In the genomic region with DNA sequence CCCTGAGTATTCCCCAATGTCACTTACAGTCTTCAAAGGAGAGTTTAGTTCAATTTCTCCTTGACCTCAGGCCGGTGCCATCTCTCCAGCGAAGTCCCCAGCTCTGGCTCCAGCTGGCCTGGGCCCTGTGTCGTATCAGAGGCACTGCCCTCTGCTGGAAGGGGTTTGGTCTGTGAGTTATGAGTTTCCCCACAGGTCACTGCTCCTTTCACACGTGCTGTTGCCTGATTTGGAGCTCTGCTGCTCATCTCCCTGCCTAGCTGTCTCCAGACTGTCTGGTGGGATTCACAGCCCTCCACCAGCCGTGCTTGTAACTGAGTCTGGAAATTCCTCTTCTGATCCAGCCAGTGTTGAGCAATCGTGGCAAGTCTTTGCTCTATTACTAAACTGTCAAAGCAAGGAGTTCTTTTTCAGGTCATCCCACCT, we compare ENCODE assay signal across 8 cellular contexts. TPM values are rescaled to one million over a fixed set of nuclear protein-coding genes. Genes with fewer than 3 reads are reported as not detected.
DNase-seq lines count a peak whose midpoint lies in the region; ATAC-seq and TF ChIP-seq lines count a peak whose summit lies in the region.

A gene (minus strand): TSS at position 105 of the 426 bp plus-strand sequence. CDS start 2,179 bp downstream, outside the sequence.

- H3K4me3 ChIP-seq in Caco-2 (ENCODE audit: low read depth, low read length) (peak within 1 kb of the TSS; percentile 80), NT2/D1 (ENCODE audit: insufficient read length, low read depth) (peak within 1 kb of the TSS; percentile 42), epithelial cell of esophagus (ENCODE audit: low read length) (peak within 1 kb of the TSS; percentile 67)

- peak; percentile 74 to 75 for DNase-seq in Caco-2
- peak; percentile 24 for DNase-seq in HS-27A (ENCODE audit: low read depth)
- peak; percentile 32 for DNase-seq in NT2/D1 (ENCODE audit: low read depth, low spot score)
- peak; percentile 36 for DNase-seq in activated T-cell treated with anti-CD3 and anti-CD28 coated beads for 1 hour (ENCODE audit: low read depth)
- peak; percentile 73 for DNase-seq in epithelial cell of esophagus (ENCODE audit: low read depth)
- DNase-seq in midbrain (lab: John Stamatoyannopoulos, UW), result peak; percentile 67
- peak; percentile 39 to 44 for DNase-seq in stimulated activated CD8-positive, alpha-beta memory T cell treated with anti-CD3 and anti-CD28 coated beads, Interleukin-7, amount 100 ng/mL, for 4 hours (ENCODE audit: low read depth in 2 of 2)

- H3K27me3 ChIP-seq in Caco-2 (replicated peaks; ENCODE audit: control insufficient read depth, insufficient read depth, low read length) (no peaks in the 10 kb centered on the region), NT2/D1 (ENCODE audit: insufficient read depth, insufficient read length) (no peaks in the 10 kb centered on the region)

- H3K36me3 ChIP-seq in Caco-2 (ENCODE audit: control insufficient read depth, insufficient read depth, low read length), result no peaks in the 10 kb centered on the region
- peaks cover 3% of the 10 kb centered on the region for H3K36me3 ChIP-seq in NT2/D1 (ENCODE audit: insufficient read depth, insufficient read length, low read length)

- TF ChIP-seq CTCF in Caco-2 (IDR thresholded peaks at IDR 0.05; ENCODE audit: insufficient read depth in 1 of 2, low read depth in 1 of 2, low read length in 1 of 2, severe bottlenecking in 1 of 2, unreplicated experiment in 1 of 2) (peak; percentile 41 to 62), epithelial cell of esophagus (IDR thresholded peaks at IDR 0.05; ENCODE audit: insufficient read depth, low read depth, low read length, missing control alignments) (peak; percentile 61)

- H3K9ac ChIP-seq in NT2/D1 (ENCODE audit: insufficient read length, low read depth), result peak within 1 kb of the TSS; percentile 64

- H3K9me3 ChIP-seq in Caco-2 (no peaks in the 10 kb centered on the region), NT2/D1 (ENCODE audit: insufficient read depth, low read length) (no peaks in the 10 kb centered on the region)

- no peaks in the 10 kb centered on the region for H3K9me3 Mint-ChIP-seq in Caco-2 (ENCODE audit: unreplicated experiment)

- no peaks in the 10 kb centered on the region for H3K4me1 ChIP-seq in Caco-2
- H3K4me1 ChIP-seq in NT2/D1 (ENCODE audit: insufficient read depth, insufficient read length), result no peaks in the 10 kb centered on the region

- CTCF ChIA-PET in Caco-2 (lab: Charles Lee), result interaction anchor here (0.6 to 3.4 kb wide), 9 partner anchors 17 to 396 kb away, joined by 3 to 67 read pairs (median 4); no protein-coding TSS in a partner anchor

- H3K36me3 Mint-ChIP-seq in Caco-2 (ENCODE audit: insufficient read depth, unreplicated experiment), result peaks cover 2% of the 10 kb centered on the region

- intact Hi-C loops in Caco-2 (cut with micrococcal nuclease; ENCODE audit: unreplicated experiment), result loop anchor here (1.0 to 5.0 kb wide), 4 partner anchors 37 to 379 kb away; a partner anchor contains a TSS

- peak within 1 kb of the TSS; percentile 81 for H3K27ac Mint-ChIP-seq in Caco-2 (ENCODE audit: unreplicated experiment)

- ATAC-seq in GM21367 (IDR thresholded peaks at IDR 0.05; ENCODE audit: unreplicated experiment), result peak; percentile 69

- no peaks in the 10 kb centered on the region for H3K27me3 Mint-ChIP-seq in Caco-2 (ENCODE audit: insufficient read depth, unreplicated experiment)

- POLR2A ChIA-PET in Caco-2 (lab: Charles Lee), result interaction anchor here (0.6 to 1.0 kb wide), 2 partner anchors 127 to 703 kb away, joined by 4 to 5 read pairs; no protein-coding TSS in a partner anchor

- no TSS peak for BruUV-seq in Caco-2 (replicated peaks; lab: Mats Ljungman, UMichigan)

- peak within 1 kb of the TSS; percentile 86 for H3K4me3 Mint-ChIP-seq in Caco-2 (ENCODE audit: unreplicated experiment)

- peaks cover 5% of the 10 kb centered on the region for H3K4me1 Mint-ChIP-seq in Caco-2 (ENCODE audit: low read depth, unreplicated experiment)

RNA-seq across cellular contexts. Expression of the gene that starts here (rescaled TPM):
- total RNA-seq in Caco-2 (2022), result 24.9 and 26.6 TPM in 2 replicates

Comparison
In these comparisons a context has a peak if more than half of its experiments do, and no peak if none do; other contexts are left out.
1. Peak in every context shown above with its lines: DNase-seq, ATAC-seq and H3K4me3 ChIP-seq.
2. DNase-seq: peak in every context shown above with its lines; median percentile 74 in Caco-2; 73 in epithelial cell of esophagus; 67 in midbrain; 42 in stimulated activated CD8-positive, alpha-beta memory T cell treated with anti-CD3 and anti-CD28 coated beads, Interleukin-7, amount 100 ng/mL, for 4 hours; 36 in activated T-cell treated with anti-CD3 and anti-CD28 coated beads for 1 hour; 32 in NT2/D1; 24 in HS-27A.